ENCODE assay signal across 17 cellular contexts in the genomic region with DNA sequence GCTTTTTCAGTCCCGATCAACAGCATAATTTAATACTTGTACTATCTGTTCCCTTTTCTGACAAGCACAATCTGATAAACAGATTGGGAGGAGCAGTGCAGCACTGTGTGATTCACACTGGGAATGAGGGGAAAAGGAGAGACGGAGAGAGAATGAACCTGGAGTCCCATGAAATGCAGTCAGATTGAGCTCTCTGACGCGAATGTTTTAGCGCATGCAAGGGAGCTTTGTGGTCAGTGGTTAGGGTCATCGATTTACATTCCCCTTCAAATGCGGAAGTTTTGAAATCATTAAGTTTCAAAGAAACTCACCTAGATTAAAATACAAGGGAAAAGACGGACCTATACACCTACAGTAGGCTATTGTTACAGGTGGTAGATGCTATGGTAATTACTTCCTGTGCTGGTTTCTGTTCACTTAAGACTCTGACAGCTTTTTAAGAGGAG.
DNase-seq lines count a peak whose midpoint lies in the region; ATAC-seq and TF ChIP-seq lines count a peak whose summit lies in the region.
"Had no signal": no experiment of that assay in that cellular context is flagged by ENCODE, and none has a peak within 500 bp of the region (broad histone marks: within the 10 kb centered on the region; RNA-seq: fewer than 3 reads in every experiment).

No MANE protein-coding gene starts in this region.

- H3K9me3 ChIP-seq in OCI-LY1 (ENCODE audit: low read length) (no peaks in the 10 kb centered on the region), trophoblast cell (ENCODE audit: insufficient read depth, low read depth, low read length) (peaks cover 2% of the 10 kb centered on the region)
- H3K9me3 ChIP-seq: body of pancreas had no signal

- no peak for TF ChIP-seq CTCF in OCI-LY1 (IDR thresholded peaks at IDR 0.05; ENCODE audit: low read length)
- TF ChIP-seq CTCF in type B pancreatic cell (conservative IDR thresholded peaks at IDR 0.05) = no peak

- H3K18ac ChIP-seq in trophoblast cell (ENCODE audit: low read length) = no peak overlapping the region

- H2AFZ ChIP-seq in OCI-LY1 (ENCODE audit: low read length) (no peak overlapping the region), trophoblast cell (ENCODE audit: insufficient read depth, low read length, poor library complexity) (no peak overlapping the region)
- H2AFZ ChIP-seq: neural progenitor cell had no signal

- no peak overlapping the region for H3K14ac ChIP-seq in trophoblast cell (ENCODE audit: low read length)

- no peaks in the 10 kb centered on the region for H3K27me3 Mint-ChIP-seq in type B pancreatic cell

- peaks cover 6% of the 10 kb centered on the region for H3K4me1 ChIP-seq in OCI-LY1 (ENCODE audit: insufficient read depth, low read length, severe bottlenecking)
- peaks cover 0 to 1% of the 10 kb centered on the region in 2 experiments for H3K4me1 ChIP-seq in trophoblast cell (ENCODE audit: control insufficient read depth in 1 of 2, insufficient read depth in 2 of 2, low read length in 2 of 2)
- H3K4me1 ChIP-seq: body of pancreas had no signal

- H3K27ac Mint-ChIP-seq in type B pancreatic cell = peak overlapping the region; percentile 22
- no peak overlapping the region for H3K27ac Mint-ChIP-seq in activated naive CD4-positive, alpha-beta T cell treated with anti-CD3 and anti-CD28 coated beads, Interleukin-2, amount 50 U/mL, for 72 hours
- H3K27ac Mint-ChIP-seq: neural progenitor cell; T-helper 2 cell treated with Interferon-gamma antibody and Interleukin-4, amounts not matched to agents 5 μg/mL and 100 μg/mL, for 36 hours had no signal

- peak overlapping the region; percentile 32; the same call in 1 of the 2 replicates for H3K4me2 ChIP-seq in OCI-LY1 (ENCODE audit: low read length)
- H3K4me2 ChIP-seq in trophoblast cell (ENCODE audit: low read length) = no peak overlapping the region
- H3K4me2 ChIP-seq: neural progenitor cell had no signal

- H2BK120ac ChIP-seq in trophoblast cell (ENCODE audit: insufficient read depth, low read length, poor library complexity) = no peak overlapping the region

- no CpG with 5 or more reads among the region's 8 CpGs for WGBS in trophoblast cell (ENCODE audit: extremely low coverage, insufficient coverage, insufficient read length)

- no peaks in the 10 kb centered on the region for H3K79me2 ChIP-seq in OCI-LY1 (ENCODE audit: insufficient read depth, low read length)
- no peaks in the 10 kb centered on the region for H3K79me2 ChIP-seq in trophoblast cell (ENCODE audit: control insufficient read depth, insufficient read depth, low read length, poor library complexity)

- no peak overlapping the region for H2BK12ac ChIP-seq in trophoblast cell (ENCODE audit: low read length)

- H3K4ac ChIP-seq in trophoblast cell (ENCODE audit: low read depth, low read length) = no peak overlapping the region

- H2AK5ac ChIP-seq in trophoblast cell (ENCODE audit: low read length) = no peak overlapping the region

- no peaks in the 10 kb centered on the region for H3K36me3 Mint-ChIP-seq in type B pancreatic cell
- H3K36me3 Mint-ChIP-seq in activated naive CD4-positive, alpha-beta T cell treated with anti-CD3 and anti-CD28 coated beads, Interleukin-2, amount 50 U/mL, for 72 hours = no peaks in the 10 kb centered on the region

- H3F3A ChIP-seq in OCI-LY1 (ENCODE audit: insufficient read depth, low read length) = no peaks in the 10 kb centered on the region

- H3K4me3 ChIP-seq in OCI-LY1 (ENCODE audit: low read depth, low read length, poor library complexity, severe bottlenecking) (no peak overlapping the region), trophoblast cell (ENCODE audit: low read depth, low read length) (no peak overlapping the region)
- H3K4me3 ChIP-seq: body of pancreas, neural progenitor cell had no signal

- no peaks in the 10 kb centered on the region for H3K9me3 Mint-ChIP-seq in type B pancreatic cell
- H3K9me3 Mint-ChIP-seq in activated naive CD4-positive, alpha-beta T cell treated with anti-CD3 and anti-CD28 coated beads, Interleukin-2, amount 50 U/mL, for 72 hours = no peaks in the 10 kb centered on the region
- H3K9me3 Mint-ChIP-seq: T-helper 2 cell treated with Interferon-gamma antibody and Interleukin-4, amounts not matched to agents 5 μg/mL and 100 μg/mL, for 36 hours had no signal

- H3K27me3 ChIP-seq in OCI-LY1 (ENCODE audit: insufficient read depth, low read length) (no peaks in the 10 kb centered on the region), trophoblast cell (ENCODE audit: insufficient read depth, low read length) (no peaks in the 10 kb centered on the region)
- H3K27me3 ChIP-seq: body of pancreas, neural progenitor cell had no signal

- H3K23ac ChIP-seq in trophoblast cell (ENCODE audit: low read length) = no peak overlapping the region

- no peaks in the 10 kb centered on the region for H3K79me1 ChIP-seq in trophoblast cell (ENCODE audit: low read length)

- no peaks in the 10 kb centered on the region for H3K9me2 ChIP-seq in OCI-LY1 (ENCODE audit: low read depth, low read length)

- no peak overlapping the region for H4K91ac ChIP-seq in trophoblast cell (ENCODE audit: low read depth, low read length)

- no peak overlapping the region for H4K12ac ChIP-seq in trophoblast cell (ENCODE audit: low read depth, low read length)

- no peak overlapping the region for H3K9ac ChIP-seq in OCI-LY1 (ENCODE audit: low read length)
- no peak overlapping the region for H3K9ac ChIP-seq in trophoblast cell (ENCODE audit: low read length)
- H3K9ac ChIP-seq: neural progenitor cell had no signal

- H3K27ac ChIP-seq in OCI-LY1 (ENCODE audit: low read depth, low read length, poor library complexity, severe bottlenecking) (no peak overlapping the region), trophoblast cell (ENCODE audit: low read depth, low read length) (no peak overlapping the region)
- H3K27ac ChIP-seq: body of pancreas, neural progenitor cell had no signal

- no peak overlapping the region for H4K8ac ChIP-seq in trophoblast cell (ENCODE audit: low read depth, low read length)

- H3K4me1 Mint-ChIP-seq in type B pancreatic cell (ENCODE audit: unreplicated experiment) = peaks cover 20% of the 10 kb centered on the region

- no peak overlapping the region for H3K4me3 Mint-ChIP-seq in type B pancreatic cell
- H3K4me3 Mint-ChIP-seq: neural progenitor cell; T-helper 2 cell treated with Interferon-gamma antibody and Interleukin-4, amounts not matched to agents 5 μg/mL and 100 μg/mL, for 36 hours had no signal

- DNase-seq in type B pancreatic cell (ENCODE audit: extremely low spot score, unreplicated experiment) = no peak
- no peak for DNase-seq in activated naive CD4-positive, alpha-beta T cell treated with anti-CD3 and anti-CD28 coated beads, Interleukin-2, amount 50 U/mL, for 72 hours (ENCODE audit: low spot score in 2 of 2)
- no peak for DNase-seq in trophoblast cell
- DNase-seq: activated CD4-positive, alpha-beta T cell treated with anti-CD3 and anti-CD28 coated beads for 1 hour; activated CD8-positive, alpha-beta memory T cell treated with anti-CD3 and anti-CD28 coated beads, Interleukin-2, amount 50 U/mL, for 4 hours; activated naive CD4-positive, alpha-beta T cell treated with Interleukin-2 at 50 U/mL for 16 hours; body of pancreas; cortex of kidney; islet precursor cell; NCI-H1092; SHP77 had no signal

- no peak overlapping the region for H2BK5ac ChIP-seq in trophoblast cell (ENCODE audit: low read depth, low read length, poor library complexity)

- no peaks in the 10 kb centered on the region for H3K36me3 ChIP-seq in OCI-LY1 (ENCODE audit: insufficient read depth, low read length)
- no peaks in the 10 kb centered on the region for H3K36me3 ChIP-seq in trophoblast cell (ENCODE audit: control insufficient read depth in 1 of 2, insufficient read depth in 2 of 2, low read length in 2 of 2)
- H3K36me3 ChIP-seq: neural progenitor cell had no signal

- ATAC-seq in GM18873 (IDR thresholded peaks at IDR 0.05; ENCODE audit: low FRiP score, unreplicated experiment) (peak; percentile 55), HG02623 (IDR thresholded peaks at IDR 0.05; ENCODE audit: unreplicated experiment) (peak; percentile 41), HG03097 (IDR thresholded peaks at IDR 0.05; ENCODE audit: low FRiP score, unreplicated experiment) (no peak)
- ATAC-seq in activated naive CD4-positive, alpha-beta T cell treated with anti-CD3 and anti-CD28 coated beads, Interleukin-2, amount 50 U/mL, for 72 hours = no peak
- ATAC-seq: body of pancreas had no signal

- no peaks in the 10 kb centered on the region for H4K20me1 ChIP-seq in OCI-LY1 (ENCODE audit: insufficient read depth, low read length)

Comparison
In these comparisons a context has a peak if more than half of its experiments do, and no peak if none do; other contexts are left out.
1. ATAC-seq: peak in GM18873 (single experiment) and HG02623 (single experiment); none in activated naive CD4-positive, alpha-beta T cell treated with anti-CD3 and anti-CD28 coated beads, Interleukin-2, amount 50 U/mL, for 72 hours (0 of 2) and HG03097 (single experiment).